In genomic region chr2:177192788-177193187, GRCh38 we compare ENCODE assay signal across 25 cellular contexts. TPM values are rescaled to one million over a fixed set of nuclear protein-coding genes. Genes with fewer than 3 reads are reported as not detected.
DNase-seq lines count a peak whose midpoint lies in the region; ATAC-seq, FAIRE-seq and TF ChIP-seq lines count a peak whose summit lies in the region.
"Had no signal": no experiment of that assay in that cellular context is flagged by ENCODE, and none has a peak within 500 bp of the region (broad histone marks: within the 10 kb centered on the region; RNA-seq: fewer than 3 reads in every experiment).

No MANE protein-coding gene starts in this region.

- no peaks in the 10 kb centered on the region for H3K79me2 ChIP-seq in endothelial cell of umbilical vein (ENCODE audit: control insufficient read depth, insufficient read depth, low read length)

- no peaks in the 10 kb centered on the region for H4K20me1 ChIP-seq in endothelial cell of umbilical vein (replicated peaks; ENCODE audit: control insufficient read depth, extremely low read depth, insufficient read depth, low read length)
- H4K20me1 ChIP-seq: BLaER1 treated with 17β-estradiol and CSF1 and Interleukin-3, amounts not matched to agents 10 nM and 100 nM had no signal

- ATAC-seq in GM18511 (IDR thresholded peaks at IDR 0.05; ENCODE audit: unreplicated experiment) (peak; percentile 42), GM19455 (IDR thresholded peaks at IDR 0.05; ENCODE audit: unreplicated experiment) (peak; percentile 56), GM21786 (IDR thresholded peaks at IDR 0.05; ENCODE audit: unreplicated experiment) (no peak)
- ATAC-seq: A549; CD8-positive, alpha-beta T cell; HCT116; Panc1 had no signal

- H3K4me1 ChIP-seq in endothelial cell of umbilical vein (ENCODE audit: control insufficient read depth, extremely low read depth, insufficient read depth, low read length): no peaks in the 10 kb centered on the region

- H3K4me2 ChIP-seq in endothelial cell of umbilical vein (ENCODE audit: insufficient read depth, low read length): no peak overlapping the region
- H3K4me2 ChIP-seq: A549; BLaER1 treated with 17β-estradiol and CSF1 and Interleukin-3, amounts not matched to agents 10 nM and 100 nM had no signal

- no peaks in the 10 kb centered on the region for H3K36me3 ChIP-seq in endothelial cell of umbilical vein (ENCODE audit: control insufficient read depth in 2 of 2, extremely low read depth in 1 of 2, insufficient read depth in 2 of 2, low read length in 2 of 2)
- H3K36me3 ChIP-seq: BLaER1 treated with 17β-estradiol and CSF1 and Interleukin-3, amounts not matched to agents 10 nM and 100 nM; MG63 had no signal

- DNase-seq in LNCaP clone FGC (ENCODE audit: low read depth) (peak; percentile 31), endothelial cell of umbilical vein (ENCODE audit: low read depth, low spot score) (no peak), NCI-H2171 treated with DMSO at 0.1 percent for 48 hours (lab: John Stamatoyannopoulos, UW) (no peak)
- no peak for DNase-seq in activated CD8-positive, alpha-beta memory T cell treated with anti-CD3 and anti-CD28 coated beads, Interleukin-2, amount 50 U/mL, for 48 hours
- DNase-seq: AML-193; Caco-2; CD8-positive, alpha-beta T cell; Kasumi-1; MG63; NCI-H1048; NCI-H1417; NCI-H1694; NCI-H2029 treated with DMSO at 0.1 percent for 48 hours; NCI-H2227 treated with DMSO at 0.1 percent for 48 hours; NCI-H526 treated with DMSO at 0.1 percent for 48 hours; SHP77 had no signal

- H3K27me3 ChIP-seq in endothelial cell of umbilical vein (ENCODE audit: control insufficient read depth in 2 of 2, insufficient read depth in 2 of 2, low read length in 2 of 2): no peaks in the 10 kb centered on the region
- H3K27me3 ChIP-seq: BLaER1 treated with 17β-estradiol and CSF1 and Interleukin-3, amounts not matched to agents 10 nM and 100 nM; MG63 had no signal

- H3K9ac ChIP-seq in endothelial cell of umbilical vein (replicated peaks; ENCODE audit: extremely low read depth, insufficient read depth, low read length): no peak overlapping the region
- H3K9ac ChIP-seq: BLaER1 treated with 17β-estradiol and CSF1 and Interleukin-3, amounts not matched to agents 10 nM and 100 nM had no signal

- H3K4me3 ChIP-seq in LNCaP clone FGC (ENCODE audit: low read depth, low read length): no peak overlapping the region
- H3K4me3 ChIP-seq in endothelial cell of umbilical vein (replicated peaks in 1 of 3; ENCODE audit: insufficient read depth in 1 of 3, low read depth in 1 of 3, low read length in 3 of 3): no peak overlapping the region
- H3K4me3 ChIP-seq: A549; BLaER1 treated with 17β-estradiol and CSF1 and Interleukin-3, amounts not matched to agents 10 nM and 100 nM; MG63 had no signal

- H2AFZ ChIP-seq in endothelial cell of umbilical vein (ENCODE audit: low read depth, low read length): no peak overlapping the region

- dilution Hi-C loops in endothelial cell of umbilical vein (cut with MboI; ENCODE audit: extremely low pct_ligation_motif_present, low sequenced_read_pairs): no loop called here

- POLR2A ChIA-PET in endothelial cell of umbilical vein (lab: Charles Lee): interaction anchor here (0.6 kb wide), 1 partner anchor 14 kb away, joined by 4 read pairs; no protein-coding TSS in a partner anchor

- TF ChIP-seq CTCF in LNCaP clone FGC (IDR thresholded peaks at IDR 0.05; ENCODE audit: control insufficient read depth, extremely low read depth, insufficient read depth) (no peak), endothelial cell of umbilical vein (IDR thresholded peaks at IDR 0.05; ENCODE audit: extremely low read depth in 1 of 2, insufficient read depth in 1 of 2, low read depth in 1 of 2, low read length in 2 of 2) (no peak)

- H3K9me3 ChIP-seq in endothelial cell of umbilical vein (replicated peaks; ENCODE audit: control insufficient read depth, insufficient read depth, low read length): no peaks in the 10 kb centered on the region
- H3K9me3 ChIP-seq: A549; BLaER1 treated with 17β-estradiol and CSF1 and Interleukin-3, amounts not matched to agents 10 nM and 100 nM; Caco-2; MG63 had no signal

- intact Hi-C loops in endothelial cell of umbilical vein (cut with micrococcal nuclease): no loop called here

- no peaks in the 10 kb centered on the region for H3K9me1 ChIP-seq in endothelial cell of umbilical vein (replicated peaks; ENCODE audit: control insufficient read depth, extremely low read depth, insufficient read depth, low read length)

- TF ChIP-seq POLR2A in endothelial cell of umbilical vein (IDR thresholded peaks at IDR 0.05; ENCODE audit: low read depth, low read length): no peak

- no peak overlapping the region for H3K27ac ChIP-seq in endothelial cell of umbilical vein (ENCODE audit: insufficient read depth, low read depth, low read length)
- H3K27ac ChIP-seq: A549; BLaER1 treated with 17β-estradiol and CSF1 and Interleukin-3, amounts not matched to agents 10 nM and 100 nM; RWPE1 had no signal

- FAIRE-seq in endothelial cell of umbilical vein (lab: Jason Lieb, UNC): peak; percentile 50
- FAIRE-seq: A549, GM12891 had no signal

- no TSS peak for BruUV-seq in endothelial cell of umbilical vein (replicated peaks; lab: Mats Ljungman, UMichigan)

- CTCF ChIA-PET in endothelial cell of umbilical vein (lab: Charles Lee): no interaction called here

TF ChIP-seq in endothelial cell of umbilical vein, 7 proteins besides CTCF, POLR2A, EP300 and RAD21:
- TF ChIP-seq FOS (IDR thresholded peaks at IDR 0.05; ENCODE audit: borderline replicate concordance, insufficient read depth, low read length) (no peak), POLR2AphosphoS5 (IDR thresholded peaks at IDR 0.05; ENCODE audit: insufficient read depth, low read depth, low read length) (no peak), JUN (IDR thresholded peaks at IDR 0.05; ENCODE audit: borderline replicate concordance, insufficient read depth, insufficient read length, low read depth) (no peak), EZH2 (IDR thresholded peaks at IDR 0.05; ENCODE audit: borderline replicate concordance, low read depth, low read length, severe bottlenecking) (no peak), MAX (IDR thresholded peaks at IDR 0.05; ENCODE audit: insufficient read depth, insufficient read length) (no peak), GATA2 (IDR thresholded peaks at IDR 0.05; ENCODE audit: insufficient read depth, insufficient read length, low read depth, low read length) (no peak), MYC (IDR thresholded peaks at IDR 0.05; ENCODE audit: low read depth, low read length) (no peak)

RNA-seq across cellular contexts. Expression of gene HNRNPA3, which starts 19.8 kb away (rescaled TPM):
- 316 and 322 TPM in 2 replicates for total RNA-seq in endothelial cell of umbilical vein
- polyA plus RNA-seq in endothelial cell of umbilical vein: 28.0 and 57.5 TPM in 2 replicates
- polyA plus RNA-seq in endothelial cell of umbilical vein (2011; cell fraction: cytosol; rRNA removed): 143 and 159 TPM in 2 replicates
- polyA plus RNA-seq in endothelial cell of umbilical vein (2011; cell fraction: nucleus; rRNA removed): 136 and 204 TPM in 2 replicates
- polyA plus RNA-seq in endothelial cell of umbilical vein (2012): 422 and 615 TPM in 2 replicates
- polyA minus RNA-seq in endothelial cell of umbilical vein: 35.6 and 37.0 TPM in 2 replicates
- polyA minus RNA-seq in endothelial cell of umbilical vein (2011; cell fraction: cytosol; rRNA and poly(A)+ RNA removed): 18.1 TPM
- 70.6 and 119 TPM in 2 replicates for polyA minus RNA-seq in endothelial cell of umbilical vein (2011; cell fraction: nucleus; rRNA and poly(A)+ RNA removed)
